ENCODE assay signal across 8 cellular contexts in genomic region chr3:184636774-184637316, GRCh38.
A peak's percentile ranks its signal among the peaks of the same experiment; 100 is the strongest.
DNase-seq lines count a peak whose midpoint lies in the region; ATAC-seq and TF ChIP-seq lines count a peak whose summit lies in the region.

No MANE protein-coding gene starts in this region.

- H3K36me3 ChIP-seq in tibial nerve = no peaks in the 10 kb centered on the region

- TF ChIP-seq EP300 in tibial nerve (IDR thresholded peaks at IDR 0.05) = no peak

- H3K4me1 ChIP-seq in tibial nerve = peaks cover 0 to 26% (median 6%) of the 10 kb centered on the region in 4 donors

- ATAC-seq in HG03095 (IDR thresholded peaks at IDR 0.05; ENCODE audit: unreplicated experiment) = no peak

- no peaks in the 10 kb centered on the region for H3K27me3 ChIP-seq in tibial nerve

- H3K27ac ChIP-seq in tibial nerve = peak overlapping the region in 1 of 4 donors; percentile 7

- WGBS in tibial nerve, 2 donors = 54 to 66% methylated on average over 2 of the region's 2 CpGs

- H3K4me3 ChIP-seq in tibial nerve = no peak overlapping the region

- in situ Hi-C loops in SK-MEL-5 (cut with HindIII; ENCODE audit: low pct_unique_long_range_greater_than_20kb, low sequenced_read_pairs) = no loop called here
- in situ Hi-C loops in T47D (cut with HindIII; ENCODE audit: low pct_unique_long_range_greater_than_20kb, low sequenced_read_pairs) = no loop called here

- DNase-seq in GM04503 (ENCODE audit: low read depth) (peak; percentile 47), SK-MEL-5 (ENCODE audit: low read depth, low spot score) (peak; percentile 17), T47D (ENCODE audit: low read depth in 1 of 2, low spot score in 1 of 2) (peak; percentile 42 to 80), renal cortical epithelial cell (ENCODE audit: low read depth) (peak; percentile 94), tibial nerve (ENCODE audit: low spot score in 2 of 2) (no peak), head of caudate nucleus (no peak)
- DNase-seq in activated CD4-positive, CD25-positive, alpha-beta regulatory T cell treated with anti-CD3 and anti-CD28 coated beads, Interleukin-2, amount 50 U/mL, for 72 hours = no peak

- H3K9me3 ChIP-seq in tibial nerve = no peaks in the 10 kb centered on the region

- no peak for TF ChIP-seq CTCF in tibial nerve (IDR thresholded peaks at IDR 0.05)

- intact Hi-C loops in head of caudate nucleus (cut with DNase I) = no loop called here

- no peak for TF ChIP-seq POLR2A in tibial nerve (IDR thresholded peaks at IDR 0.05)

Comparison
In these comparisons a context has a peak if more than half of its experiments do, and no peak if none do; other contexts are left out.
1. DNase-seq: peak in GM04503 (single experiment), SK-MEL-5 (single experiment), T47D (2 of 2) and renal cortical epithelial cell (single experiment); none in tibial nerve (0 of 2), activated CD4-positive, CD25-positive, alpha-beta regulatory T cell treated with anti-CD3 and anti-CD28 coated beads, Interleukin-2, amount 50 U/mL, for 72 hours (single experiment) and head of caudate nucleus (0 of 42).